ENCODE assay signal across 1 cellular context in genomic region chr7:120825576-120825975, GRCh38.
TF ChIP-seq lines count a peak whose summit lies in the region.

No MANE protein-coding gene starts in this region.

TF ChIP-seq in HepG2, 621 proteins besides CTCF, POLR2A, EP300 and RAD21 (continued from another document):
- TF ChIP-seq ARID5B (CRISPR knock-in tag; IDR thresholded peaks at IDR 0.05) (0 out of 2 replicates have a peak, but pooled peaks have one; percentile 16), BCL6 (CRISPR knock-in tag; IDR thresholded peaks at IDR 0.05) (peak; percentile 64; the same call in 1 of the 2 replicates)
